In the genomic region with DNA sequence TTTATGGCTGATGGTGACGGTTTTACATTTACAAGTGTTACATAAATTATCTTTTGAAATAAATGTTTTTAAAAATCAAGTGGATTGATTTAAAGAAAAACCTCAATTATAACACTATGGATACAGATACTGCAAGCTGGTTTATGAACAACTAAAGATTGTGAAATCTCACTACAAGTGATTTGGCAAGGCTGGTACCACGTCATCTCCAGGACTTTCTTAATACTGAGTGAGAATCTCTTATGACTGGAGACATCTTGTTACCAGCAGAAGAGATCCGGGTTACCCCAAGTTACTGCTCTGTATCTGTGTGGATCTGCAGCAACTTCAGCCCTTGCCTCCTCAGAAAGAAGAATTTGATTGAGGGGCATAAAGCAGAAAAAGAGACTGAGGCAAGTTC, we compare ENCODE assay signal across 21 cellular contexts.
DNase-seq lines count a peak whose midpoint lies in the region; ATAC-seq and TF ChIP-seq lines count a peak whose summit lies in the region.
"Had no signal": no experiment of that assay in that cellular context is flagged by ENCODE, and none has a peak within 500 bp of the region (broad histone marks: within the 10 kb centered on the region; RNA-seq: fewer than 3 reads in every experiment).

No MANE protein-coding gene starts in this region.

- H3K27me3 ChIP-seq in RWPE2 (ENCODE audit: insufficient read depth, poor library complexity, severe bottlenecking) = no peaks in the 10 kb centered on the region

- 0 out of 3 replicates have a peak, but pooled peaks have one; percentile 25 for ATAC-seq in RWPE2 (ENCODE audit: low read depth)
- no peak for ATAC-seq in HG02973 (IDR thresholded peaks at IDR 0.05; ENCODE audit: unreplicated experiment)
- no peak for ATAC-seq in HG03025 (IDR thresholded peaks at IDR 0.05; ENCODE audit: low FRiP score, unreplicated experiment)
- no peak for ATAC-seq in HG02623 (IDR thresholded peaks at IDR 0.05; ENCODE audit: unreplicated experiment)
- ATAC-seq: effector memory CD8-positive, alpha-beta T cell; naive thymus-derived CD4-positive, alpha-beta T cell; stimulated activated naive B cell treated with anti-CD40 and anti-IgM and Interleukin-4, amounts not matched to agents 10 μg/mL and 1 μg/mL and 100 μg/mL, for 72 hours had no signal

- no peaks in the 10 kb centered on the region for H3K36me3 ChIP-seq in RWPE2 (ENCODE audit: low read depth)
- H3K36me3 ChIP-seq: transverse colon had no signal

- DNase-seq in GM04503 (ENCODE audit: low read depth) (peak; percentile 48), RWPE2 (ENCODE audit: low spot score) (no peak), fibroblast of pulmonary artery (ENCODE audit: low read depth) (peak; percentile 53), retinal pigment epithelial cell (ENCODE audit: low read depth) (peak; percentile 43), foreskin melanocyte (no peak)
- DNase-seq: activated CD4-positive, alpha-beta T cell treated with anti-CD3 and anti-CD28 coated beads, Interleukin-2, amount 10 ng/mL, durations not matched to agents 24 days and 14 days; activated naive CD8-positive, alpha-beta T cell treated with anti-CD3 and anti-CD28 coated beads for 36 hours; activated T-cell treated with anti-CD3 and anti-CD28 coated beads, Interleukin-2, amount 50 U/mL, for 1 hour; CD4-positive, alpha-beta T cell; central memory CD4-positive, alpha-beta T cell; effector memory CD8-positive, alpha-beta T cell; naive thymus-derived CD4-positive, alpha-beta T cell; NCI-H1417 treated with DMSO at 0.1 percent for 48 hours; NCI-H2227 treated with DMSO at 0.1 percent for 48 hours; stimulated activated CD4-positive, alpha-beta T cell treated with anti-CD3 and anti-CD28 coated beads, Interleukin-12 subunit alpha, Interleukin-12 subunit beta, amount 100 ng/mL, for 4 hours; stimulated activated naive B cell treated with anti-CD40 and anti-IgM and Interleukin-4, amounts not matched to agents 10 μg/mL and 1 μg/mL and 100 μg/mL, for 72 hours; transverse colon had no signal

- peaks cover 8% of the 10 kb centered on the region for H3K9me3 ChIP-seq in RWPE2 (ENCODE audit: severe bottlenecking)
- H3K9me3 ChIP-seq: transverse colon had no signal

- no peak overlapping the region for H3K4me3 ChIP-seq in RWPE2 (ENCODE audit: severe bottlenecking)
- no peak overlapping the region for H3K4me3 ChIP-seq in fibroblast of pulmonary artery (replicated peaks; ENCODE audit: low read depth, low read length)
- H3K4me3 ChIP-seq in retinal pigment epithelial cell (ENCODE audit: low read length) = no peak overlapping the region
- H3K4me3 ChIP-seq: lung, transverse colon had no signal

- H3K27ac ChIP-seq in RWPE2 (ENCODE audit: poor library complexity, severe bottlenecking) = no peak overlapping the region
- H3K27ac ChIP-seq: transverse colon had no signal

- no peak for TF ChIP-seq CTCF in RWPE2 (IDR thresholded peaks at IDR 0.05; ENCODE audit: poor library complexity, severe bottlenecking)
- no peak for TF ChIP-seq CTCF in fibroblast of pulmonary artery (IDR thresholded peaks at IDR 0.05; ENCODE audit: low read length, missing control alignments)
- no peak for TF ChIP-seq CTCF in retinal pigment epithelial cell (conservative IDR thresholded peaks at IDR 0.05; ENCODE audit: low read depth, low read length)

- H3K4me1 ChIP-seq in RWPE2 (ENCODE audit: insufficient read depth, poor library complexity, severe bottlenecking) = peaks cover 6% of the 10 kb centered on the region
- H3K4me1 ChIP-seq: transverse colon had no signal

Comparison
In these comparisons a context has a peak if more than half of its experiments do, and no peak if none do; other contexts are left out.
1. DNase-seq: peak in GM04503 (single experiment), fibroblast of pulmonary artery (single experiment) and retinal pigment epithelial cell (single experiment); none in RWPE2 (single experiment) and foreskin melanocyte (single experiment).